In genomic region chr16:12395266-12395665, GRCh38 we compare ENCODE assay signal across 26 cellular contexts.
DNase-seq lines count a peak whose midpoint lies in the region; ATAC-seq and TF ChIP-seq lines count a peak whose summit lies in the region.
"Had no signal": no experiment of that assay in that cellular context is flagged by ENCODE, and none has a peak within 500 bp of the region (broad histone marks: within the 10 kb centered on the region; RNA-seq: fewer than 3 reads in every experiment).

No MANE protein-coding gene starts in this region.

- H3K27me3 Mint-ChIP-seq in HFFc6 (ENCODE audit: insufficient read depth) (no peaks in the 10 kb centered on the region; the same call in 1 of the 2 replicates), glutamatergic neuron (ENCODE audit: unreplicated experiment) (peaks cover 2% of the 10 kb centered on the region)
- H3K27me3 Mint-ChIP-seq: activated CD4-positive, alpha-beta T cell treated with anti-CD3 and anti-CD28 coated beads for 36 hours; activated naive CD8-positive, alpha-beta T cell; central memory CD8-positive, alpha-beta T cell; natural killer cell treated with Interleukin-12 subunit alpha and Interleukin-12 subunit beta and Interleukin-15 and Interleukin-18, amount 100 ng/mL, for 72 hours had no signal

- peaks cover 46% of the 10 kb centered on the region for H3K4me1 Mint-ChIP-seq in HFFc6 (ENCODE audit: low read depth)
- H3K4me1 Mint-ChIP-seq in glutamatergic neuron (ENCODE audit: low read depth, unreplicated experiment) = peaks cover 16% of the 10 kb centered on the region
- H3K4me1 Mint-ChIP-seq: activated CD4-positive, alpha-beta T cell treated with anti-CD3 and anti-CD28 coated beads for 36 hours had no signal

- DNase-seq in AG10803 (ENCODE audit: low read depth) (peak; percentile 33), HFFc6 (peak; percentile 55), astrocyte of the spinal cord (ENCODE audit: low read depth, low spot score) (peak; percentile 13), kidney epithelial cell (ENCODE audit: low read depth) (peak; percentile 38), left colon (no peak), glutamatergic neuron (no peak)
- DNase-seq: activated CD4-positive, alpha-beta T cell treated with anti-CD3 and anti-CD28 coated beads for 36 hours; activated effector memory CD4-positive, alpha-beta T cell treated with Interleukin-2 at 50 U/mL for 16 hours; Caco-2; DMS79; gastrocnemius medialis; GDM1; HCEC 1CT; left cardiac atrium; mammary epithelial cell; NCI-H187; NCI-H524 treated with DMSO at 0.1 percent for 48 hours; Peyer's patch; SHP77; stimulated activated CD4-positive, alpha-beta T cell treated with anti-CD3 and anti-CD28 coated beads, Interleukin-4, amount 100 ng/mL, for 24 hours; upper lobe of left lung had no signal

- intact Hi-C loops in left colon (cut with DNase I, micrococcal nuclease) = no loop called here

- in situ Hi-C loops in astrocyte of the spinal cord (cut with HindIII; ENCODE audit: low sequenced_read_pairs) = no loop called here

- H3K36me3 Mint-ChIP-seq in HFFc6 (ENCODE audit: low read depth) (peaks cover 20% of the 10 kb centered on the region), glutamatergic neuron (ENCODE audit: unreplicated experiment) (no peaks in the 10 kb centered on the region)
- H3K36me3 Mint-ChIP-seq: natural killer cell treated with Interleukin-12 subunit alpha and Interleukin-12 subunit beta and Interleukin-15 and Interleukin-18, amount 100 ng/mL, for 72 hours had no signal

- no peaks in the 10 kb centered on the region for H3K27me3 ChIP-seq in kidney epithelial cell (ENCODE audit: control insufficient read depth, insufficient read depth, low read length)
- H3K27me3 ChIP-seq: ascending aorta, gastrocnemius medialis, Peyer's patch, upper lobe of left lung had no signal

- no peak for TF ChIP-seq CTCF in AG10803 (conservative IDR thresholded peaks at IDR 0.05; ENCODE audit: low read length)
- TF ChIP-seq CTCF in HFFc6 (IDR thresholded peaks at IDR 0.05) = no peak
- no peak for TF ChIP-seq CTCF in astrocyte of the spinal cord (IDR thresholded peaks at IDR 0.05; ENCODE audit: low read depth, low read length)
- no peak for TF ChIP-seq CTCF in kidney epithelial cell (IDR thresholded peaks at IDR 0.05; ENCODE audit: insufficient read depth, low read length, poor library complexity, severe bottlenecking)
- no peak for TF ChIP-seq CTCF in glutamatergic neuron (IDR thresholded peaks at IDR 0.05; ENCODE audit: partially characterized antibody, unreplicated experiment)

- H3K27ac Mint-ChIP-seq in HFFc6 (peak overlapping the region; percentile 87), glutamatergic neuron (ENCODE audit: unreplicated experiment) (no peak overlapping the region)
- H3K27ac Mint-ChIP-seq: activated CD4-positive, alpha-beta T cell treated with anti-CD3 and anti-CD28 coated beads for 36 hours; activated naive CD8-positive, alpha-beta T cell; natural killer cell treated with Interleukin-12 subunit alpha and Interleukin-12 subunit beta and Interleukin-15 and Interleukin-18, amount 100 ng/mL, for 72 hours had no signal

- H3K4me3 Mint-ChIP-seq in HFFc6 (no peak overlapping the region), glutamatergic neuron (ENCODE audit: unreplicated experiment) (no peak overlapping the region)
- H3K4me3 Mint-ChIP-seq: activated CD4-positive, alpha-beta T cell treated with anti-CD3 and anti-CD28 coated beads for 36 hours; activated naive CD8-positive, alpha-beta T cell; central memory CD8-positive, alpha-beta T cell; natural killer cell treated with Interleukin-12 subunit alpha and Interleukin-12 subunit beta and Interleukin-15 and Interleukin-18, amount 100 ng/mL, for 72 hours had no signal

- no peaks in the 10 kb centered on the region for H3K9me3 Mint-ChIP-seq in HFFc6
- peaks cover 2% of the 10 kb centered on the region for H3K9me3 Mint-ChIP-seq in glutamatergic neuron (ENCODE audit: unreplicated experiment)
- H3K9me3 Mint-ChIP-seq: central memory CD8-positive, alpha-beta T cell; natural killer cell treated with Interleukin-12 subunit alpha and Interleukin-12 subunit beta and Interleukin-15 and Interleukin-18, amount 100 ng/mL, for 72 hours had no signal

- no peaks in the 10 kb centered on the region for H3K36me3 ChIP-seq in kidney epithelial cell (ENCODE audit: control insufficient read depth, insufficient read depth, low read length)
- H3K36me3 ChIP-seq: Peyer's patch had no signal

- H3K4me3 ChIP-seq in AG10803 (ENCODE audit: low read length) = no peak overlapping the region
- no peak overlapping the region for H3K4me3 ChIP-seq in astrocyte of the spinal cord (ENCODE audit: low read depth, low read length)
- H3K4me3 ChIP-seq in kidney epithelial cell (ENCODE audit: low read depth, low read length) = no peak overlapping the region
- H3K4me3 ChIP-seq: ascending aorta, gastrocnemius medialis, Peyer's patch, upper lobe of left lung had no signal

- ATAC-seq in HG02981 (IDR thresholded peaks at IDR 0.05; ENCODE audit: unreplicated experiment) (no peak), left colon (no peak)
- ATAC-seq: activated CD4-positive, alpha-beta T cell treated with anti-CD3 and anti-CD28 coated beads for 36 hours; gastrocnemius medialis; left cardiac atrium; natural killer cell treated with Interleukin-12 subunit alpha and Interleukin-12 subunit beta and Interleukin-15 and Interleukin-18, amount 100 ng/mL, for 72 hours had no signal

Comparison
In these comparisons a context has a peak if more than half of its experiments do, and no peak if none do; other contexts are left out.
1. DNase-seq: peak in AG10803 (single experiment), HFFc6 (single experiment), astrocyte of the spinal cord (single experiment) and kidney epithelial cell (single experiment); none in left colon (0 of 2) and glutamatergic neuron (single experiment).